Comparison of ENCODE assay signal across 23 cellular contexts in genomic region chr7:26629696-26630095, GRCh38.
A peak's percentile ranks its signal among the peaks of the same experiment; 100 is the strongest.
DNase-seq lines count a peak whose midpoint lies in the region; ATAC-seq, FAIRE-seq and TF ChIP-seq lines count a peak whose summit lies in the region.
"Had no signal": no experiment of that assay in that cellular context is flagged by ENCODE, and none has a peak within 500 bp of the region (broad histone marks: within the 10 kb centered on the region; RNA-seq: fewer than 3 reads in every experiment).

No MANE protein-coding gene starts in this region.

- peaks cover 3 to 4% of the 10 kb centered on the region in 2 experiments; a peak in 4 of 5 replicates for H3K4me1 ChIP-seq in K562 (replicated peaks in 1 of 2; ENCODE audit: control insufficient read depth in 2 of 2, insufficient read depth in 2 of 2, low read length in 2 of 2)
- H3K4me1 ChIP-seq: BLaER1 had no signal

- H3K27ac ChIP-seq in C4-2B (peak overlapping the region; percentile 26; the same call in 1 of the 2 replicates), K562 (ENCODE audit: extremely low read depth, low read depth, low read length) (no peak overlapping the region)
- H3K27ac ChIP-seq: 22Rv1, BLaER1, GM23248 had no signal

- H3K79me2 ChIP-seq in K562 (ENCODE audit: control insufficient read depth, insufficient read depth, low read length) = no peaks in the 10 kb centered on the region

- BruUV-seq in K562 (replicated peaks; lab: Mats Ljungman, UMichigan) = no TSS peak

- in situ Hi-C loops in K562 (cut with MboI) = no loop called here
- in situ Hi-C loops in KBM-7 (cut with MboI; ENCODE audit: low pct_unique_long_range_greater_than_20kb, low sequenced_read_pairs) = no loop called here

- ATAC-seq in K562 = no peak
- ATAC-seq in HG03159 (IDR thresholded peaks at IDR 0.05; ENCODE audit: unreplicated experiment) = no peak

- TF ChIP-seq EP300 in K562 (IDR thresholded peaks at IDR 0.05; ENCODE audit: low read length) = no peak

- intact Hi-C loops in K562 (cut with micrococcal nuclease) = no loop called here

- H3K9ac ChIP-seq in K562 (ENCODE audit: insufficient read depth in 1 of 2, low read depth in 2 of 2, low read length in 2 of 2) = no peak overlapping the region
- H3K9ac ChIP-seq: BLaER1, GM23248 had no signal

- no peaks in the 10 kb centered on the region for H3K36me3 ChIP-seq in K562 (ENCODE audit: control insufficient read depth, insufficient read depth, low read length)
- H3K36me3 ChIP-seq: BLaER1 had no signal

- WGBS in K562 (ENCODE audit: insufficient coverage, low coverage, missing lambda C conversion rate) = 0% methylated on average over 3 of the region's 3 CpGs

- no peak for FAIRE-seq in K562 (lab: Jason Lieb, UNC)
- FAIRE-seq: A204.1, D721Med, G401.6, GM12892, GM19239, H1 had no signal

- CTCF ChIA-PET in K562 (lab: Yijun Ruan, JAX; ENCODE audit: low intra/inter-chr PET ratio) = interaction anchor here (0.9 kb wide), 1 partner anchor 10 kb away, joined by 3 read pairs; no protein-coding TSS in a partner anchor

- no peak overlapping the region for H3K4me2 ChIP-seq in K562 (ENCODE audit: insufficient read depth, low read length)
- H3K4me2 ChIP-seq: BLaER1 had no signal

- TF ChIP-seq POLR2A in K562 (conservative IDR thresholded peaks at IDR 0.05) = no peak

- no peak overlapping the region for H2AFZ ChIP-seq in K562 (ENCODE audit: low read depth, low read length)
- H2AFZ ChIP-seq: GM23248 had no signal

- DNase-seq in NCI-H2029 (lab: John Stamatoyannopoulos, UW) (peak; percentile 11), NCI-H2029 treated with DMSO at 0.1 percent for 48 hours (lab: John Stamatoyannopoulos, UW) (no peak), LNCaP clone FGC (ENCODE audit: low read depth) (peak; percentile 56), K562 (ENCODE audit: extremely low read depth in 1 of 4, low spot score in 3 of 4) (no peak), NCI-H2081 (lab: John Stamatoyannopoulos, UW) (no peak), KBM-7 (no peak)
- DNase-seq: CD4-positive, alpha-beta T cell; CD8-positive, alpha-beta memory T cell; DMS 273 treated with DMSO at 0.1 percent for 48 hours; DND-41; GM23248; H7; HCEC 1CT had no signal

- TF ChIP-seq RAD21 in K562 (CRISPR knock-in tag; conservative IDR thresholded peaks at IDR 0.05 in 1 of 2, IDR thresholded peaks at IDR 0.05 in 1 of 2) = no peak

- H3K27me3 ChIP-seq in K562 (ENCODE audit: control insufficient read depth in 2 of 2, insufficient read depth in 2 of 2, low read length in 2 of 2) = peaks cover 30 to 68% of the 10 kb centered on the region in 2 experiments
- H3K27me3 ChIP-seq: BLaER1 had no signal

- H3K9me3 ChIP-seq in K562 (replicated peaks; ENCODE audit: control insufficient read depth, insufficient read depth, low read depth, low read length) = no peaks in the 10 kb centered on the region
- H3K9me3 ChIP-seq: BLaER1 had no signal

- POLR2A ChIA-PET in K562 (lab: Yijun Ruan, JAX) = no interaction called here

- H3K4me3 ChIP-seq in LNCaP clone FGC (ENCODE audit: low read depth, low read length) = no peak overlapping the region
- no peak overlapping the region for H3K4me3 ChIP-seq in K562
- H3K4me3 ChIP-seq: BLaER1, GM23248 had no signal

- TF ChIP-seq CTCF in C4-2B (conservative IDR thresholded peaks at IDR 0.05) (no peak), LNCaP clone FGC (IDR thresholded peaks at IDR 0.05; ENCODE audit: control insufficient read depth, extremely low read depth, insufficient read depth) (no peak), K562 (IDR thresholded peaks at IDR 0.05 in 2 of 3, conservative IDR thresholded peaks at IDR 0.05 in 1 of 3; ENCODE audit: insufficient read depth in 2 of 3, low read depth in 1 of 3, low read length in 3 of 3) (no peak)

- no peaks in the 10 kb centered on the region for H3K9me1 ChIP-seq in K562 (ENCODE audit: control insufficient read depth, insufficient read depth, low read length)

- no peaks in the 10 kb centered on the region for H4K20me1 ChIP-seq in K562 (replicated peaks; ENCODE audit: control insufficient read depth, insufficient read depth, low read length)
- H4K20me1 ChIP-seq: BLaER1 had no signal

TF ChIP-seq in K562, 482 proteins besides CTCF, POLR2A, EP300 and RAD21 (continues in another document):
- TF ChIP-seq RCOR1 (IDR thresholded peaks at IDR 0.05; ENCODE audit: borderline replicate concordance in 1 of 2, low read depth in 2 of 2, low read length in 2 of 2) = 0 out of 4 replicates have a peak, but pooled peaks of 1 of the 2 experiments have one; percentile 7
- TF ChIP-seq UBTF (IDR thresholded peaks at IDR 0.05; ENCODE audit: borderline replicate concordance in 1 of 2, low read depth in 2 of 2, low read length in 2 of 2) = no peak
- peak; percentile 53 for TF ChIP-seq TAL1 (IDR thresholded peaks at IDR 0.05)
- no peak for TF ChIP-seq L3MBTL2 (IDR thresholded peaks at IDR 0.05)
- TF ChIP-seq KLF13 (tag; IDR thresholded peaks at IDR 0.05; ENCODE audit: borderline replicate concordance, low read depth) = no peak
- TF ChIP-seq ATF2 (CRISPR knock-in tag; IDR thresholded peaks at IDR 0.05) = no peak
- TF ChIP-seq PATZ1 (CRISPR knock-in tag; IDR thresholded peaks at IDR 0.05; ENCODE audit: borderline replicate concordance) = no peak
- peak; percentile 38 for TF ChIP-seq CBFA2T3 (IDR thresholded peaks at IDR 0.05)
- TF ChIP-seq HDAC2 (IDR thresholded peaks at IDR 0.05) = no peak
- TF ChIP-seq E4F1 (CRISPR knock-in tag; IDR thresholded peaks at IDR 0.05; ENCODE audit: borderline replicate concordance) = no peak

Comparison
In these comparisons a context has a peak if more than half of its experiments do, and no peak if none do; other contexts are left out.
1. DNase-seq: peak in NCI-H2029 (single experiment) and LNCaP clone FGC (single experiment); none in NCI-H2029 treated with DMSO at 0.1 percent for 48 hours (single experiment), K562 (0 of 4), NCI-H2081 (0 of 2) and KBM-7 (single experiment).